Comparison of ENCODE assay signal across 1 cellular context in genomic region chr5:119033135-119033534, GRCh38.
TF ChIP-seq lines count a peak whose summit lies in the region.

No MANE protein-coding gene starts in this region.

TF ChIP-seq in GM12878, 131 proteins besides CTCF, POLR2A, EP300 and RAD21:
- TF ChIP-seq TCF3 (IDR thresholded peaks at IDR 0.05; ENCODE audit: borderline replicate concordance, insufficient read depth, low read depth, low read length) (no peak), MYC (IDR thresholded peaks at IDR 0.05; ENCODE audit: insufficient read depth, insufficient read length, insufficient replicate concordance, low read length, severe bottlenecking) (no peak), CHD2 (IDR thresholded peaks at IDR 0.05; ENCODE audit: borderline replicate concordance, low read depth, low read length) (no peak), BCL3 (IDR thresholded peaks at IDR 0.05; ENCODE audit: borderline replicate concordance, insufficient read depth, low read depth, low read length, poor library complexity, severe bottlenecking) (no peak), USF1 (IDR thresholded peaks at IDR 0.05; ENCODE audit: borderline replicate concordance, extremely low read length, insufficient read depth, low read depth, low read length) (no peak), E2F4 (IDR thresholded peaks at IDR 0.05; ENCODE audit: low read depth, low read length) (no peak), BCLAF1 (IDR thresholded peaks at IDR 0.05) (no peak), PAX8 (IDR thresholded peaks at IDR 0.05) (no peak), PBX3 (IDR thresholded peaks at IDR 0.05; ENCODE audit: insufficient replicate concordance, low read depth, low read length) (no peak), SMAD1 (IDR thresholded peaks at IDR 0.05; ENCODE audit: low read depth, partially characterized antibody) (no peak), BACH1 (IDR thresholded peaks at IDR 0.05; ENCODE audit: borderline replicate concordance) (no peak)
